ENCODE assay signal across 41 cellular contexts in the genomic region with DNA sequence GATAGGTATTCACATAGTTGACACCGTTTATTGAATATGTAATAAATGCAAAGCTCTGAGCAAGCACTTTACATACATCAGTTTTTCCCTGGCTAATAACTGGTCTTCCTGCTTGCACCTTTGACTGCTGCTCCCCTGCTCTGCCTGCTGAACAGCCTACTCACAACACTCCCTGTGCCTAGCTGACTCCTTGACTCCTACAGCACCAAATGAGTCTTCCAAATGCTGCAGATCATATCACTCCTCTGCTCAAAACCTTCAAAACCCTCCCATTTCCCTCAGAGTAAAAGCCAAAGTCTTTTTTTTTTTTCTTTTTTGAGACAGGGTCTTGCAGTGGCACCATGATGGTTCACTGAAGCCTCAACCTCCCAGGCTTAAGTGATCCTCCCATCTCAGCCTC. TPM values are rescaled to one million over a fixed set of nuclear protein-coding genes. Genes with fewer than 3 reads are reported as not detected.
"Had no signal": no experiment of that assay in that cellular context is flagged by ENCODE, and none has a peak within 500 bp of the region (broad histone marks: within the 10 kb centered on the region; RNA-seq: fewer than 3 reads in every experiment).

No MANE protein-coding gene starts in this region.

- ATAC-seq: activated naive CD4-positive, alpha-beta T cell treated with anti-CD3 and anti-CD28 coated beads, Interleukin-2, amount 50 U/mL, for 72 hours; activated naive CD8-positive, alpha-beta T cell treated with anti-CD3 and anti-CD28 coated beads, Interleukin-2, amount 50 U/mL, for 24 hours; activated T-cell treated with anti-CD3 and anti-CD28 coated beads, Interleukin-2, amount 50 U/mL, for 4 hours; activated T-cell treated with anti-CD3 and anti-CD28 coated beads, Interleukin-2, amount 50 U/mL, for 72 hours; activated T-helper 17 cell treated with anti-CD3 and anti-CD28 coated beads, Interleukin-2, amount 50 U/mL, for 72 hours; body of pancreas had no signal

- DNase-seq: activated effector memory CD4-positive, alpha-beta T cell treated with anti-CD3 and anti-CD28 coated beads, Interleukin-2, amount 50 U/mL, for 16 hours; activated effector memory CD4-positive, alpha-beta T cell treated with Interleukin-2 at 50 U/mL for 16 hours; activated gamma-delta T cell; activated gamma-delta T cell treated with Interleukin-2 at 50 U/mL for 16 hours; activated naive CD4-positive, alpha-beta T cell; activated naive CD4-positive, alpha-beta T cell treated with anti-CD3 and anti-CD28 coated beads for 36 hours; activated naive CD4-positive, alpha-beta T cell treated with anti-CD3 and anti-CD28 coated beads, Interleukin-2, amount 10 ng/mL, durations not matched to agents 7 days and 5 days; activated naive CD4-positive, alpha-beta T cell treated with anti-CD3 and anti-CD28 coated beads, Interleukin-2, amount 50 U/mL, for 16 hours; activated naive CD4-positive, alpha-beta T cell treated with Interleukin-2 at 50 U/mL for 16 hours; activated naive CD8-positive, alpha-beta T cell treated with anti-CD3 and anti-CD28 coated beads for 36 hours; activated naive CD8-positive, alpha-beta T cell treated with anti-CD3 and anti-CD28 coated beads, Interleukin-2, amount 10 ng/mL, durations not matched to agents 7 days and 5 days; activated naive CD8-positive, alpha-beta T cell treated with anti-CD3 and anti-CD28 coated beads, Interleukin-2, amount 50 U/mL, for 24 hours; activated T-cell treated with anti-CD3 and anti-CD28 coated beads, Interleukin-2, amount 50 U/mL, for 24 hours; activated T-cell treated with anti-CD3 and anti-CD28 coated beads, Interleukin-2, amount 50 U/mL, for 4 hours; activated T-cell treated with anti-CD3 and anti-CD28 coated beads, Interleukin-2, amount 50 U/mL, for 48 hours; activated T-cell treated with anti-CD3 and anti-CD28 coated beads, Interleukin-2, amount 50 U/mL, for 72 hours; adrenal gland; amniotic stem cell; amygdala; anterior cingulate cortex; aorta; body of pancreas; brain microvascular endothelial cell; central memory CD4-positive, alpha-beta T cell; cerebellar nuclear complex had no signal

- H3K36me3 ChIP-seq: adrenal gland, ascending aorta, brain microvascular endothelial cell, breast epithelium, cardiac muscle cell had no signal

- H3K27ac ChIP-seq: adrenal gland, ascending aorta, body of pancreas, brain microvascular endothelial cell, breast epithelium, cardiac muscle cell had no signal

- H3K36me3 Mint-ChIP-seq: activated naive CD4-positive, alpha-beta T cell treated with anti-CD3 and anti-CD28 coated beads, Interleukin-2, amount 10 ng/mL, durations not matched to agents 7 days and 5 days; activated naive CD4-positive, alpha-beta T cell treated with anti-CD3 and anti-CD28 coated beads, Interleukin-2, amount 50 U/mL, for 24 hours; activated naive CD8-positive, alpha-beta T cell; activated naive CD8-positive, alpha-beta T cell treated with anti-CD3 and anti-CD28 coated beads for 36 hours; activated naive CD8-positive, alpha-beta T cell treated with anti-CD3 and anti-CD28 coated beads, Interleukin-2, amount 10 ng/mL, durations not matched to agents 7 days and 5 days; brain had no signal

- H3K27ac Mint-ChIP-seq: activated naive CD4-positive, alpha-beta T cell treated with anti-CD3 and anti-CD28 coated beads for 36 hours; activated naive CD4-positive, alpha-beta T cell treated with anti-CD3 and anti-CD28 coated beads, Interleukin-2, amount 10 ng/mL, durations not matched to agents 7 days and 5 days; activated naive CD4-positive, alpha-beta T cell treated with anti-CD3 and anti-CD28 coated beads, Interleukin-2, amount 50 U/mL, for 24 hours; activated naive CD8-positive, alpha-beta T cell; activated naive CD8-positive, alpha-beta T cell treated with anti-CD3 and anti-CD28 coated beads for 36 hours; activated naive CD8-positive, alpha-beta T cell treated with anti-CD3 and anti-CD28 coated beads, Interleukin-2, amount 10 ng/mL, durations not matched to agents 7 days and 5 days; activated naive CD8-positive, alpha-beta T cell treated with anti-CD3 and anti-CD28 coated beads, Interleukin-2, amount 50 U/mL, for 24 hours; activated T-cell treated with anti-CD3 and anti-CD28 coated beads, Interleukin-2, amount 50 U/mL, for 24 hours; activated T-cell treated with anti-CD3 and anti-CD28 coated beads, Interleukin-2, amount 50 U/mL, for 72 hours; activated T-helper 1 cell treated with anti-CD3 and anti-CD28 coated beads, Interleukin-12 subunit alpha, Interleukin-12 subunit beta, Interleukin-2, Interleukin-4 antibody, amounts not matched to agents 30 ng/mL and 10 ng/mL and 1 ng/mL, durations not matched to agents 14 hours and 24 hours and 36 hours; activated T-helper 17 cell treated with anti-CD3 and anti-CD28 coated beads, Interleukin-2, amount 50 U/mL, for 72 hours; activated T-helper 2 cell treated with anti-CD3 and anti-CD28 coated beads, Interferon-gamma antibody, Interleukin-2, Interleukin-4, amounts not matched to agents 10 μg/mL and 5 μg/mL and 100 μg/mL, durations not matched to agents 14 hours and 24 hours and 36 hours; brain had no signal

- H3K4me3 ChIP-seq: adrenal gland, ascending aorta, body of pancreas, breast epithelium, cardiac muscle cell had no signal

- H3K9me3 Mint-ChIP-seq: activated naive CD4-positive, alpha-beta T cell treated with anti-CD3 and anti-CD28 coated beads, Interleukin-2, amount 10 ng/mL, durations not matched to agents 7 days and 5 days; activated naive CD4-positive, alpha-beta T cell treated with anti-CD3 and anti-CD28 coated beads, Interleukin-2, amount 50 U/mL, for 24 hours; activated naive CD8-positive, alpha-beta T cell treated with anti-CD3 and anti-CD28 coated beads for 36 hours; activated naive CD8-positive, alpha-beta T cell treated with anti-CD3 and anti-CD28 coated beads, Interleukin-2, amount 10 ng/mL, durations not matched to agents 7 days and 5 days; activated T-helper 1 cell treated with anti-CD3 and anti-CD28 coated beads, Interleukin-12 subunit alpha, Interleukin-12 subunit beta, Interleukin-2, Interleukin-4 antibody, amounts not matched to agents 30 ng/mL and 10 ng/mL and 1 ng/mL, durations not matched to agents 14 hours and 24 hours and 36 hours; activated T-helper 17 cell treated with anti-CD3 and anti-CD28 coated beads, Interleukin-2, amount 50 U/mL, for 72 hours; activated T-helper 2 cell treated with anti-CD3 and anti-CD28 coated beads, Interferon-gamma antibody, Interleukin-2, Interleukin-4, amounts not matched to agents 10 μg/mL and 5 μg/mL and 100 μg/mL, durations not matched to agents 14 hours and 24 hours and 36 hours; central memory CD8-positive, alpha-beta T cell had no signal

- H3K27me3 ChIP-seq: ascending aorta, body of pancreas, brain microvascular endothelial cell, breast epithelium, cardiac muscle cell had no signal

- H3K9me3 ChIP-seq: adrenal gland, ascending aorta, breast epithelium had no signal

- FAIRE-seq: astrocyte, bronchial epithelial cell had no signal

- H3K4me1 ChIP-seq: adrenal gland, ascending aorta, body of pancreas, breast epithelium had no signal

- H3K4me1 Mint-ChIP-seq: activated naive CD4-positive, alpha-beta T cell treated with anti-CD3 and anti-CD28 coated beads, Interleukin-2, amount 10 ng/mL, durations not matched to agents 7 days and 5 days; activated naive CD4-positive, alpha-beta T cell treated with anti-CD3 and anti-CD28 coated beads, Interleukin-2, amount 50 U/mL, for 24 hours; activated naive CD8-positive, alpha-beta T cell treated with anti-CD3 and anti-CD28 coated beads for 36 hours; activated naive CD8-positive, alpha-beta T cell treated with anti-CD3 and anti-CD28 coated beads, Interleukin-2, amount 10 ng/mL, durations not matched to agents 7 days and 5 days; activated naive CD8-positive, alpha-beta T cell treated with anti-CD3 and anti-CD28 coated beads, Interleukin-2, amount 50 U/mL, for 24 hours; activated T-helper 17 cell treated with anti-CD3 and anti-CD28 coated beads, Interleukin-2, amount 50 U/mL, for 72 hours; brain; central memory CD8-positive, alpha-beta T cell had no signal

- H3K4me3 Mint-ChIP-seq: activated naive CD4-positive, alpha-beta T cell treated with anti-CD3 and anti-CD28 coated beads for 36 hours; activated naive CD4-positive, alpha-beta T cell treated with anti-CD3 and anti-CD28 coated beads, Interleukin-2, amount 10 ng/mL, durations not matched to agents 7 days and 5 days; activated naive CD4-positive, alpha-beta T cell treated with anti-CD3 and anti-CD28 coated beads, Interleukin-2, amount 50 U/mL, for 24 hours; activated naive CD8-positive, alpha-beta T cell; activated naive CD8-positive, alpha-beta T cell treated with anti-CD3 and anti-CD28 coated beads for 36 hours; activated naive CD8-positive, alpha-beta T cell treated with anti-CD3 and anti-CD28 coated beads, Interleukin-2, amount 10 ng/mL, durations not matched to agents 7 days and 5 days; activated naive CD8-positive, alpha-beta T cell treated with anti-CD3 and anti-CD28 coated beads, Interleukin-2, amount 50 U/mL, for 24 hours; activated T-cell treated with anti-CD3 and anti-CD28 coated beads, Interleukin-2, amount 50 U/mL, for 24 hours; activated T-cell treated with anti-CD3 and anti-CD28 coated beads, Interleukin-2, amount 50 U/mL, for 4 hours; activated T-cell treated with anti-CD3 and anti-CD28 coated beads, Interleukin-2, amount 50 U/mL, for 72 hours; activated T-helper 1 cell treated with anti-CD3 and anti-CD28 coated beads, Interleukin-12 subunit alpha, Interleukin-12 subunit beta, Interleukin-2, Interleukin-4 antibody, amounts not matched to agents 30 ng/mL and 10 ng/mL and 1 ng/mL, durations not matched to agents 14 hours and 24 hours and 36 hours; activated T-helper 17 cell treated with anti-CD3 and anti-CD28 coated beads, Interleukin-2, amount 50 U/mL, for 72 hours; brain; central memory CD8-positive, alpha-beta T cell had no signal

RNA-seq across cellular contexts. Expression of gene EFCAB3, which starts 18.5 kb away (rescaled TPM):
- total RNA-seq: activated naive CD4-positive, alpha-beta T cell treated with anti-CD3 and anti-CD28 coated beads for 36 hours; activated naive CD4-positive, alpha-beta T cell treated with anti-CD3 and anti-CD28 coated beads, Interleukin-2, amount 50 U/mL, for 72 hours; activated naive CD8-positive, alpha-beta T cell treated with anti-CD3 and anti-CD28 coated beads for 36 hours; activated naive CD8-positive, alpha-beta T cell treated with anti-CD3 and anti-CD28 coated beads, Interleukin-2, amount 10 ng/mL, durations not matched to agents 7 days and 5 days; activated T-cell treated with anti-CD3 and anti-CD28 coated beads, Interleukin-2, amount 50 U/mL, for 4 hours; activated T-cell treated with anti-CD3 and anti-CD28 coated beads, Interleukin-2, amount 50 U/mL, for 72 hours; adrenal gland; aorta; ascending aorta; astrocyte; body of pancreas; breast epithelium; bronchial epithelial cell; cardiac muscle cell; cardiac septum; cerebellum; chondrocyte had no signal
